In genomic region chr21:25635310-25635709, GRCh38 we compare ENCODE assay signal across 1 cellular context.
TF ChIP-seq lines count a peak whose summit lies in the region.

No MANE protein-coding gene starts in this region.

TF ChIP-seq in K562, 482 proteins besides CTCF, POLR2A, EP300 and RAD21 (continues in another document):
- TF ChIP-seq ZNF445 (CRISPR knock-in tag; IDR thresholded peaks at IDR 0.05; ENCODE audit: low read depth) (no peak), PATZ1 (CRISPR knock-in tag; IDR thresholded peaks at IDR 0.05; ENCODE audit: borderline replicate concordance) (no peak), NR1H2 (CRISPR knock-in tag; IDR thresholded peaks at IDR 0.05) (no peak), TAF7 (tag; IDR thresholded peaks at IDR 0.05) (no peak), KHSRP (IDR thresholded peaks at IDR 0.05) (no peak), ATF1 (CRISPR knock-in tag; IDR thresholded peaks at IDR 0.05) (no peak), ATF1 (tag; IDR thresholded peaks at IDR 0.05) (0 out of 2 replicates have a peak, but pooled peaks have one; percentile 21), HMBOX1 (IDR thresholded peaks at IDR 0.05) (no peak), PRPF4 (IDR thresholded peaks at IDR 0.05; ENCODE audit: insufficient read depth, low read depth, low read length, poor library complexity, severe bottlenecking) (no peak), ZNF280A (IDR thresholded peaks at IDR 0.05; ENCODE audit: low read depth, partially characterized antibody) (no peak), HCFC1 (IDR thresholded peaks at IDR 0.05; ENCODE audit: low read depth, low read length) (no peak), MYC (IDR thresholded peaks at IDR 0.05; ENCODE audit: low read depth, low read length) (no peak), MYC (CRISPR knock-in tag; IDR thresholded peaks at IDR 0.05; ENCODE audit: borderline replicate concordance, low read depth) (no peak), ZFP36 (IDR thresholded peaks at IDR 0.05; ENCODE audit: low read depth, low read length, partially characterized antibody) (no peak), ZNF644 (tag; IDR thresholded peaks at IDR 0.05; ENCODE audit: low read depth) (no peak), SMARCA5 (IDR thresholded peaks at IDR 0.05) (no peak), ERF (CRISPR knock-in tag; IDR thresholded peaks at IDR 0.05) (no peak), ZBTB17 (CRISPR knock-in tag; IDR thresholded peaks at IDR 0.05) (no peak), NUFIP1 (IDR thresholded peaks at IDR 0.05; ENCODE audit: partially characterized antibody) (no peak), ZBTB40 (IDR thresholded peaks at IDR 0.05) (peak; percentile 56; the same call in 1 of the 2 replicates), ZBTB40 (CRISPR knock-in tag; IDR thresholded peaks at IDR 0.05) (no peak), ZNF655 (CRISPR knock-in tag; IDR thresholded peaks at IDR 0.05) (no peak), XRCC5 (IDR thresholded peaks at IDR 0.05; ENCODE audit: low read depth, low read length) (no peak), JUN (IDR thresholded peaks at IDR 0.05; ENCODE audit: borderline replicate concordance, low read depth, low read length) (no peak), JUN (CRISPR knock-in tag; IDR thresholded peaks at IDR 0.05; ENCODE audit: borderline replicate concordance) (no peak), TRIM24 (IDR thresholded peaks at IDR 0.05) (no peak), STAT6 (CRISPR knock-in tag; IDR thresholded peaks at IDR 0.05) (no peak), ZNF512 (tag; IDR thresholded peaks at IDR 0.05) (no peak), ZNF395 (CRISPR knock-in tag; IDR thresholded peaks at IDR 0.05) (no peak), TEAD4 (IDR thresholded peaks at IDR 0.05; ENCODE audit: low read length) (no peak), TEAD4 (CRISPR knock-in tag; IDR thresholded peaks at IDR 0.05; ENCODE audit: borderline replicate concordance) (no peak), MCM7 (IDR thresholded peaks at IDR 0.05) (no peak), DNMT1 (IDR thresholded peaks at IDR 0.05) (no peak), PHB (CRISPR knock-in tag; IDR thresholded peaks at IDR 0.05) (no peak), GATA2 (CRISPR knock-in tag; IDR thresholded peaks at IDR 0.05) (no peak), THAP12 (CRISPR knock-in tag; IDR thresholded peaks at IDR 0.05) (no peak), ZNF24 (IDR thresholded peaks at IDR 0.05) (no peak), KLF6 (CRISPR knock-in tag; IDR thresholded peaks at IDR 0.05; ENCODE audit: borderline replicate concordance) (no peak), KDM5B (IDR thresholded peaks at IDR 0.05; ENCODE audit: insufficient replicate concordance, low read depth, low read length) (no peak)
